ENCODE assay signal across 1 cellular context in genomic region chr21:39036581-39036980, GRCh38.
A peak's percentile ranks its signal among the peaks of the same experiment; 100 is the strongest.
TF ChIP-seq lines count a peak whose summit lies in the region.

No MANE protein-coding gene starts in this region.

TF ChIP-seq in liver, 16 proteins besides CTCF, POLR2A, EP300 and RAD21 (continued from another document):
- TF ChIP-seq YY1 (IDR thresholded peaks at IDR 0.05) (no peak), HNF4A (conservative IDR thresholded peaks at IDR 0.05) (peak; percentile 19 to 30)
